In genomic region chr6:45997875-45998506, GRCh38 we compare ENCODE assay signal across 30 cellular contexts. TPM values are rescaled to one million over a fixed set of nuclear protein-coding genes. Genes with fewer than 3 reads are reported as not detected.
DNase-seq lines count a peak whose midpoint lies in the region; ATAC-seq and TF ChIP-seq lines count a peak whose summit lies in the region.
"Had no signal": no experiment of that assay in that cellular context is flagged by ENCODE, and none has a peak within 500 bp of the region (broad histone marks: within the 10 kb centered on the region; RNA-seq: fewer than 3 reads in every experiment).

No MANE protein-coding gene starts in this region.

- ATAC-seq in body of pancreas (peak; percentile 60), left ventricle myocardium superior (peak; percentile 59), lower lobe of right lung (peak; percentile 87 to 94), HG03442 (IDR thresholded peaks at IDR 0.05; ENCODE audit: unreplicated experiment) (no peak)
- ATAC-seq: activated CD4-positive, CD25-positive, alpha-beta regulatory T cell treated with anti-CD3 and anti-CD28 coated beads, Interleukin-2, amount 50 U/mL, for 24 hours; left lobe of liver had no signal

- no peak for TF ChIP-seq POLR2A in body of pancreas (IDR thresholded peaks at IDR 0.05)

- peak overlapping the region in 2 of 3 donors; percentile 1 to 34 for H3K9ac ChIP-seq in skeletal muscle tissue (ENCODE audit: low read depth in 1 of 3, low read length in 3 of 3)

- DNase-seq in body of pancreas, result peak in 1 of 4 donors; percentile 3
- no peak for DNase-seq in left ventricle myocardium superior
- DNase-seq in lower lobe of right lung, result no peak
- no peak for DNase-seq in NCI-H1694 (lab: John Stamatoyannopoulos, UW)
- DNase-seq in activated CD4-positive, alpha-beta T cell treated with anti-CD3 and anti-CD28 coated beads for 4 hours, result no peak
- DNase-seq: activated CD4-positive, alpha-beta memory T cell treated with anti-CD3 and anti-CD28 coated beads for 36 hours; activated naive CD4-positive, alpha-beta T cell treated with Interleukin-2 at 50 U/mL for 16 hours; BE2C; CD8-positive, alpha-beta memory T cell; cerebellar nuclear complex; DMS153; foreskin fibroblast; H7; KG1; NCI-H1105 treated with DMSO at 0.1 percent for 48 hours; NCI-H2029; NCI-H2227 treated with DMSO at 0.1 percent for 48 hours; nephron progenitor cell; retina; SHP77; spleen; stimulated activated CD4-positive, alpha-beta T cell treated with anti-CD3 and anti-CD28 coated beads, Interleukin-2, amount 100 ng/mL, for 24 hours had no signal

- intact Hi-C loops in body of pancreas (cut with DNase I) (no loop called here), left ventricle myocardium superior (cut with micrococcal nuclease) (no loop called here), lower lobe of right lung (cut with DNase I) (no loop called here)

- no peak for TF ChIP-seq CTCF in body of pancreas (IDR thresholded peaks at IDR 0.05)
- no peak for TF ChIP-seq CTCF in lower lobe of right lung (IDR thresholded peaks at IDR 0.05)

- H3K9me3 ChIP-seq in body of pancreas (no peaks in the 10 kb centered on the region), lower lobe of right lung (no peaks in the 10 kb centered on the region), skeletal muscle tissue (ENCODE audit: control insufficient read depth in 3 of 3, low read length in 3 of 3) (no peaks in the 10 kb centered on the region)
- H3K9me3 ChIP-seq: BE2C, esophagus muscularis mucosa, spleen, thoracic aorta had no signal

- H3K27me3 ChIP-seq in body of pancreas (no peaks in the 10 kb centered on the region), lower lobe of right lung (ENCODE audit: low read depth) (no peaks in the 10 kb centered on the region), skeletal muscle tissue (ENCODE audit: control insufficient read depth in 3 of 3, insufficient read depth in 3 of 3, low read length in 3 of 3) (no peaks in the 10 kb centered on the region)
- H3K27me3 ChIP-seq: BE2C, esophagus muscularis mucosa, spleen had no signal

- no peak overlapping the region for H3K4me3 ChIP-seq in body of pancreas
- H3K4me3 ChIP-seq in lower lobe of right lung, result no peak overlapping the region
- peak overlapping the region in 1 of 3 donors; percentile 9 for H3K4me3 ChIP-seq in skeletal muscle tissue (ENCODE audit: low read length in 3 of 3)
- H3K4me3 ChIP-seq: esophagus muscularis mucosa, spleen, thoracic aorta had no signal

- peak overlapping the region in 2 of 4 donors; percentile 26 to 31 for H3K27ac ChIP-seq in body of pancreas
- peak overlapping the region; percentile 44 for H3K27ac ChIP-seq in lower lobe of right lung
- H3K27ac ChIP-seq in skeletal muscle tissue (ENCODE audit: low read depth, low read length), result peak overlapping the region; percentile 91
- H3K27ac ChIP-seq: esophagus muscularis mucosa, spleen, thoracic aorta had no signal

- 55 to 74% methylated on average over 5 of the region's 5 CpGs for WGBS in body of pancreas, 2 donors

- H3K36me3 ChIP-seq in body of pancreas (replicated peaks in 1 of 2; ENCODE audit: insufficient read depth in 1 of 2, low read depth in 2 of 2), result no peaks in the 10 kb centered on the region
- H3K36me3 ChIP-seq in lower lobe of right lung, result no peaks in the 10 kb centered on the region
- peaks cover 0 to 8% (median 0%) of the 10 kb centered on the region in 3 donors for H3K36me3 ChIP-seq in skeletal muscle tissue (ENCODE audit: control insufficient read depth in 3 of 3, insufficient read depth in 3 of 3, low read length in 3 of 3)
- H3K36me3 ChIP-seq: BE2C, thoracic aorta had no signal

- H3K4me1 ChIP-seq in body of pancreas, result no peaks in the 10 kb centered on the region
- H3K4me1 ChIP-seq in lower lobe of right lung, result no peaks in the 10 kb centered on the region
- peaks cover 20 to 52% (median 36%) of the 10 kb centered on the region in 3 donors for H3K4me1 ChIP-seq in skeletal muscle tissue (ENCODE audit: control insufficient read depth in 3 of 3, insufficient read depth in 3 of 3, low read length in 3 of 3)
- H3K4me1 ChIP-seq: BE2C, spleen had no signal

RNA-seq across cellular contexts. Expression of gene CLIC5, which starts 17.7 kb away (rescaled TPM):
- total RNA-seq in body of pancreas (1 to 10 TPM; 1.6 to 3.3 TPM), left ventricle myocardium superior (272 TPM), lower lobe of right lung (134 TPM), skeletal muscle tissue (7.8 TPM)
- total RNA-seq: MCF 10A, osteoblast had no signal

Comparison
In these comparisons a context has a peak if more than half of its experiments do, and no peak if none do; other contexts are left out.
1. RNA of gene CLIC5, which starts 17.7 kb away (total RNA-seq): 272 TPM in left ventricle myocardium superior (single experiment) and 134 TPM in lower lobe of right lung (single experiment); 7.8 TPM in skeletal muscle tissue (single experiment) and 1.6 to 3.3 TPM in body of pancreas; every median in the first group is over 10 times any median in the second.